In genomic region chr9:306907-307306, GRCh38 we compare ENCODE assay signal across 8 cellular contexts.
A peak's percentile ranks its signal among the peaks of the same experiment; 100 is the strongest.
DNase-seq lines count a peak whose midpoint lies in the region; ATAC-seq and TF ChIP-seq lines count a peak whose summit lies in the region.

No MANE protein-coding gene starts in this region.

- H3K4me3 ChIP-seq in GM06990 (replicated peaks; ENCODE audit: low read depth, low read length), result no peak overlapping the region
- no peak overlapping the region for H3K4me3 ChIP-seq in neutrophil (ENCODE audit: low read depth in 1 of 2, low read length in 1 of 2)
- H3K4me3 ChIP-seq in heart right ventricle, result no peak overlapping the region

- 81 to 82% methylated on average over 7 of the region's 7 CpGs for WGBS in heart right ventricle, 2 donors

- H3K9me3 ChIP-seq in neutrophil (no peaks in the 10 kb centered on the region), heart right ventricle (no peaks in the 10 kb centered on the region)

- H3K27ac ChIP-seq in neutrophil (peak overlapping the region; percentile 65), heart right ventricle (no peak overlapping the region)

- no peaks in the 10 kb centered on the region for H3K4me1 ChIP-seq in neutrophil (ENCODE audit: control insufficient read depth in 1 of 2, insufficient read depth in 1 of 2, low read depth in 1 of 2, low read length in 1 of 2)
- H3K4me1 ChIP-seq in heart right ventricle, result no peaks in the 10 kb centered on the region

- H3K36me3 ChIP-seq in GM06990 (ENCODE audit: control insufficient read depth, insufficient read depth, low read length), result peaks cover 10% of the 10 kb centered on the region
- H3K36me3 ChIP-seq in neutrophil, result peaks cover 84% of the 10 kb centered on the region
- H3K36me3 ChIP-seq in heart right ventricle, result peaks cover 0 to 67% (median 0%) of the 10 kb centered on the region in 9 donors

- H3K27me3 ChIP-seq in GM06990 (replicated peaks; ENCODE audit: control insufficient read depth, insufficient read depth, low read length) (no peaks in the 10 kb centered on the region), neutrophil (no peaks in the 10 kb centered on the region), heart right ventricle (peaks cover 0 to 3% (median 0%) of the 10 kb centered on the region in 7 donors)

- ATAC-seq in heart right ventricle (no peak), HG02884 (IDR thresholded peaks at IDR 0.05; ENCODE audit: unreplicated experiment) (no peak), GM21619 (IDR thresholded peaks at IDR 0.05; ENCODE audit: unreplicated experiment) (no peak)

- TF ChIP-seq CTCF in GM06990 (IDR thresholded peaks at IDR 0.05; ENCODE audit: insufficient read depth, low read length, poor library complexity, severe bottlenecking) (peak; percentile 18), neutrophil (IDR thresholded peaks at IDR 0.05) (peak; percentile 56), heart right ventricle (IDR thresholded peaks at IDR 0.05) (peak in 3 of 9 donors; percentile 12 to 32 (median 18))

- intact Hi-C loops in heart right ventricle (cut with DNase I), result no loop called here

- DNase-seq in GM06990 (ENCODE audit: extremely low read depth, insufficient read length) (no peak), OCI-M1 (lab: John Stamatoyannopoulos, UW) (peak; percentile 47), RKO (ENCODE audit: low spot score) (no peak), heart right ventricle (no peak)
- peak; percentile 27 for DNase-seq in activated gamma-delta T cell treated with anti-CD3 and anti-CD28 coated beads, Interleukin-2, amount 50 U/mL, for 16 hours (ENCODE audit: low read depth)

Comparison
In these comparisons a context has a peak if more than half of its experiments do, and no peak if none do; other contexts are left out.
1. DNase-seq: peak in OCI-M1 (single experiment) and activated gamma-delta T cell treated with anti-CD3 and anti-CD28 coated beads, Interleukin-2, amount 50 U/mL, for 16 hours (single experiment); none in GM06990 (single experiment), RKO (single experiment) and heart right ventricle (0 of 2).